Comparison of ENCODE assay signal across 10 cellular contexts in genomic region chr11:132943737-132944556, GRCh38.
DNase-seq lines count a peak whose midpoint lies in the region; ATAC-seq and TF ChIP-seq lines count a peak whose summit lies in the region.
"Had no signal": no experiment of that assay in that cellular context is flagged by ENCODE, and none has a peak within 500 bp of the region (broad histone marks: within the 10 kb centered on the region; RNA-seq: fewer than 3 reads in every experiment).

No MANE protein-coding gene starts in this region.

- no peaks in the 10 kb centered on the region for H3K9me3 ChIP-seq in heart left ventricle

- DNase-seq in heart left ventricle (no peak), left ventricle myocardium superior (no peak), brain microvascular endothelial cell (no peak), left kidney (ENCODE audit: low read depth, low spot score) (peak; percentile 76), type B pancreatic cell (ENCODE audit: extremely low spot score, unreplicated experiment) (no peak)
- no peak for DNase-seq in stimulated activated naive CD4-positive, alpha-beta T cell treated with Interleukin-2 at 50 U/mL for 16 hours (lab: John Stamatoyannopoulos, UW)
- DNase-seq: cortex of kidney, left colon had no signal

- H3K27ac ChIP-seq in heart left ventricle (no peak overlapping the region), brain microvascular endothelial cell (no peak overlapping the region)

- no peaks in the 10 kb centered on the region for H3K36me3 Mint-ChIP-seq in type B pancreatic cell

- intact Hi-C loops in heart left ventricle (cut with DNase I): loop anchor here in 2 of 10 donors (5.0 to 10.0 kb wide), 2 partner anchors 1077 to 1079 kb away; no protein-coding TSS in a partner anchor
- intact Hi-C loops in left ventricle myocardium superior (cut with micrococcal nuclease): no loop called here

- no peaks in the 10 kb centered on the region for H3K9me3 Mint-ChIP-seq in type B pancreatic cell

- no peaks in the 10 kb centered on the region for H3K36me3 ChIP-seq in heart left ventricle
- H3K36me3 ChIP-seq in brain microvascular endothelial cell (replicated peaks): no peaks in the 10 kb centered on the region

- H3K4me3 ChIP-seq in heart left ventricle: peak overlapping the region in 11 of 12 donors; percentile 3 to 48 (median 34)
- peak overlapping the region; percentile 58 for H3K4me3 ChIP-seq in brain microvascular endothelial cell (ENCODE audit: low read depth, low read length)

- TF ChIP-seq CTCF in heart left ventricle (IDR thresholded peaks at IDR 0.05) (no peak), brain microvascular endothelial cell (IDR thresholded peaks at IDR 0.05; ENCODE audit: low read depth, low read length, missing control alignments) (peak; percentile 29), type B pancreatic cell (conservative IDR thresholded peaks at IDR 0.05) (peak; percentile 42)

- ATAC-seq in heart left ventricle (peak in 1 of 4 donors; percentile 50), left ventricle myocardium superior (no peak), GM18520 (IDR thresholded peaks at IDR 0.05; ENCODE audit: unreplicated experiment) (no peak), HG02870 (IDR thresholded peaks at IDR 0.05; ENCODE audit: unreplicated experiment) (no peak)
- ATAC-seq: left colon had no signal

- H3K27ac Mint-ChIP-seq in type B pancreatic cell: no peak overlapping the region

- H3K27me3 ChIP-seq in heart left ventricle (peaks cover 8 to 45% (median 32%) of the 10 kb centered on the region in 9 donors), brain microvascular endothelial cell (replicated peaks) (no peaks in the 10 kb centered on the region)

- WGBS in heart left ventricle, 4 donors: 1 to 4% (median 2%) methylated on average over 22 to 100 of the region's 100 CpGs

- peaks cover 0 to 15% (median 0%) of the 10 kb centered on the region in 12 donors for H3K4me1 ChIP-seq in heart left ventricle

- in situ Hi-C loops in brain microvascular endothelial cell (cut with HindIII; ENCODE audit: low pct_ligation_motif_present, low sequenced_read_pairs): no loop called here

- TF ChIP-seq POLR2A in heart left ventricle (IDR thresholded peaks at IDR 0.05): no peak

- peak overlapping the region; percentile 83 for H3K4me3 Mint-ChIP-seq in type B pancreatic cell

- H3K4me1 Mint-ChIP-seq in type B pancreatic cell (ENCODE audit: unreplicated experiment): peaks cover 18% of the 10 kb centered on the region

- H3K27me3 Mint-ChIP-seq in type B pancreatic cell: peaks cover 86% of the 10 kb centered on the region

Comparison
In these comparisons a context has a peak if more than half of its experiments do, and no peak if none do; other contexts are left out.
1. CTCF ChIP-seq: peak in brain microvascular endothelial cell (single experiment) and type B pancreatic cell (single experiment); none in heart left ventricle (0 of 12).